25 cellular contexts compared by ENCODE assay signal in the genomic region with DNA sequence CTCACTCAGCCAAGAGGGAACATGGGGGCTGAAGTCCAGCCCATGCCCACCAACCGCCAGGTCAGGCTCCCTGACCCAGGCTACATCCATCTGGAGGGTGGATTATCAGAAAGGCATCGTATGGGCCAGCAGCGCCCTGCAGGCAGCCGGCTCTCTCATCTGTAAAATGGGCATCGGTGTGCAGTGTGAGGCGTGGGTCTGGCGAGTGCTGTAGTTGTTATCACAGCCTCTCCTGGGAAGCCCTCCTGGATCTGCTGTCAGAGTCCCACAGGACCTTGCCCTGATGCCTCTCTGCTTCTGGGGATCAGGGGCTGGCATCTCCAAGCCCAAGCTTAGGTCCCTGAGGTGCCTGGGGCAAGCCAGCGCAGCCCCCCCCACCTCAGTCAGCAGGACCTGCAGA. TPM values are rescaled to one million over a fixed set of nuclear protein-coding genes. Genes with fewer than 3 reads are reported as not detected.
"Had no signal": no experiment of that assay in that cellular context is flagged by ENCODE, and none has a peak within 500 bp of the region (broad histone marks: within the 10 kb centered on the region; RNA-seq: fewer than 3 reads in every experiment).

No MANE protein-coding gene starts in this region.

- H3K27ac ChIP-seq: ascending aorta, body of pancreas, Peyer's patch had no signal

- H3K36me3 ChIP-seq: ascending aorta, Peyer's patch had no signal

- DNase-seq: activated CD4-positive, alpha-beta T cell treated with anti-CD3 and anti-CD28 coated beads, Interleukin-2, amount 10 ng/mL, durations not matched to agents 24 days and 14 days; activated CD4-positive, alpha-beta T cell treated with anti-CD3 and anti-CD28 coated beads, Interleukin-2, amount 50 U/mL, for 48 hours; activated CD4-positive, CD25-positive, alpha-beta regulatory T cell treated with anti-CD3 and anti-CD28 coated beads, Interleukin-2, amount 50 U/mL, for 72 hours; activated effector memory CD4-positive, alpha-beta T cell treated with anti-CD3 and anti-CD28 coated beads, Interleukin-2, amount 50 U/mL, for 16 hours; activated naive CD4-positive, alpha-beta T cell treated with Interleukin-2 at 50 U/mL for 16 hours; activated naive CD8-positive, alpha-beta T cell treated with anti-CD3 and anti-CD28 coated beads, Interleukin-2, amount 50 U/mL, for 24 hours; activated T-cell treated with anti-CD3 and anti-CD28 coated beads, Interleukin-2, amount 50 U/mL, for 4 hours; amniotic stem cell; body of pancreas; Kasumi-1; KBM-7; NCI-H1105 treated with DMSO at 0.1 percent for 48 hours; NCI-H1436 treated with DMSO at 0.1 percent for 48 hours; NCI-H187 treated with DMSO at 0.1 percent for 48 hours; NCI-H2081 treated with DMSO at 0.1 percent for 48 hours; NCI-H446; NCI-H524; SHP77 treated with DMSO at 0.1 percent for 48 hours; T-helper 9 cell had no signal

- ATAC-seq: activated naive CD4-positive, alpha-beta T cell treated with anti-CD3 and anti-CD28 coated beads, Interleukin-2, amount 50 U/mL, for 72 hours; activated naive CD8-positive, alpha-beta T cell treated with anti-CD3 and anti-CD28 coated beads, Interleukin-2, amount 50 U/mL, for 24 hours; activated T-cell treated with anti-CD3 and anti-CD28 coated beads, Interleukin-2, amount 50 U/mL, for 4 hours; body of pancreas; WTC11 had no signal

- H3K4me3 ChIP-seq: ascending aorta, body of pancreas, Peyer's patch had no signal

- H3K27me3 ChIP-seq: ascending aorta, body of pancreas, Peyer's patch had no signal

- H3K4me1 ChIP-seq: ascending aorta, Peyer's patch had no signal

RNA-seq across cellular contexts. Expression of gene CFAP100, which starts 27.4 kb away (rescaled TPM):
- total RNA-seq: activated CD4-positive, alpha-beta T cell treated with anti-CD3 and anti-CD28 coated beads, Interleukin-2, amount 10 ng/mL, durations not matched to agents 24 days and 14 days; activated naive CD4-positive, alpha-beta T cell treated with anti-CD3 and anti-CD28 coated beads, Interleukin-2, amount 50 U/mL, for 72 hours; activated T-cell treated with anti-CD3 and anti-CD28 coated beads, Interleukin-2, amount 50 U/mL, for 4 hours; ascending aorta; body of pancreas; bronchial epithelial cell; Peyer's patch; SK-MEL-5; WTC11 had no signal
